In genomic region chr1:156631152-156631551, GRCh38 we compare ENCODE assay signal across 5 cellular contexts. TPM values are rescaled to one million over a fixed set of nuclear protein-coding genes. Genes with fewer than 3 reads are reported as not detected.
"Had no signal": no experiment of that assay in that cellular context is flagged by ENCODE, and none has a peak within 500 bp of the region (broad histone marks: within the 10 kb centered on the region; RNA-seq: fewer than 3 reads in every experiment).

No MANE protein-coding gene starts in this region.

RNA-seq across cellular contexts. Expression of gene BCAN, which starts 10.8 kb away (rescaled TPM):
- total RNA-seq: activated CD8-positive, alpha-beta T cell treated with anti-CD3 and anti-CD28 coated beads, Interleukin-2, amount 10 ng/mL, durations not matched to agents 7 days and 5 days; activated naive CD8-positive, alpha-beta T cell treated with anti-CD3 and anti-CD28 coated beads, Interleukin-2, amount 10 ng/mL, durations not matched to agents 7 days and 5 days; T-helper 17 cell had no signal

RNA-seq across cellular contexts. Expression of gene HAPLN2, which starts 11.9 kb away (rescaled TPM):
- total RNA-seq: activated CD8-positive, alpha-beta T cell treated with anti-CD3 and anti-CD28 coated beads, Interleukin-2, amount 10 ng/mL, durations not matched to agents 7 days and 5 days; NCI-H460; SK-MEL-5 had no signal

RNA-seq across cellular contexts. Expression of gene NES, which starts 46.1 kb away (rescaled TPM):
- total RNA-seq: activated CD8-positive, alpha-beta T cell treated with anti-CD3 and anti-CD28 coated beads, Interleukin-2, amount 10 ng/mL, durations not matched to agents 7 days and 5 days; activated naive CD8-positive, alpha-beta T cell treated with anti-CD3 and anti-CD28 coated beads, Interleukin-2, amount 10 ng/mL, durations not matched to agents 7 days and 5 days; T-helper 17 cell had no signal
